31 cellular contexts compared by ENCODE assay signal in the genomic region with DNA sequence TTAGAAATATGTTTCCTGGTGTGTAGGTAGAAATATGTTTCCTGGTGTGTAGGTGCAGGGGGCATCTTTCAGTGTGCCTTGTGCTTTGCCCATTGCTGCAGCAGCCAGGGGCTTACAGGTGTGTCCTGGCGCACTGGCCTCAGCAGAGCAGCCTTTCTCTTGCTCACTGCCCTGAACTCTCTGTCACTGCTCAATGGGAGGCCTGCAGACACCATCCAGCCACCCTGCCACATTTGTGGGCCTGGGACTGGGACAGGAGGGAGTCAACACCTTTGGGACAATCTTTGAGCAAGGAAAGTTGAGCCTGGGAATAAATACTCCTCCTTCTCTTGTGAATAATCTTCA.
"Had no signal": no experiment of that assay in that cellular context is flagged by ENCODE, and none has a peak within 500 bp of the region (broad histone marks: within the 10 kb centered on the region; RNA-seq: fewer than 3 reads in every experiment).

No MANE protein-coding gene starts in this region.

- DNase-seq: activated B cell treated with CpG ODN at 0.5 μM for 24 hours; activated CD4-positive, alpha-beta T cell treated with anti-CD3 and anti-CD28 coated beads for 48 hours; activated CD4-positive, alpha-beta T cell treated with anti-CD3 and anti-CD28 coated beads, Interleukin-2, amount 50 U/mL, for 1 hour; activated CD4-positive, alpha-beta T cell treated with anti-CD3 and anti-CD28 coated beads, Interleukin-2, amount 50 U/mL, for 48 hours; activated CD8-positive, alpha-beta memory T cell treated with anti-CD3 and anti-CD28 coated beads for 24 hours; activated CD8-positive, alpha-beta T cell treated with anti-CD3 and anti-CD28 coated beads for 36 hours; activated effector memory CD4-positive, alpha-beta T cell treated with Interleukin-2 at 50 U/mL for 16 hours; activated gamma-delta T cell treated with Interleukin-2 at 50 U/mL for 16 hours; activated naive CD4-positive, alpha-beta T cell treated with anti-CD3 and anti-CD28 coated beads, Interleukin-2, amount 50 U/mL, for 16 hours; activated naive CD4-positive, alpha-beta T cell treated with Interleukin-2 at 50 U/mL for 16 hours; activated T-cell treated with anti-CD3 and anti-CD28 coated beads, Interleukin-2, amount 50 U/mL, for 4 hours; amniotic stem cell; anterior cingulate cortex; brain microvascular endothelial cell; central memory CD4-positive, alpha-beta T cell; cerebellar nuclear complex; effector CD8-positive, alpha-beta T cell; foreskin fibroblast; head of caudate nucleus; T-helper 1 cell; T-helper 17 cell; T1000; WERI-Rb-1 had no signal

- H3K9me3 ChIP-seq: colonic mucosa had no signal

- ATAC-seq: activated CD4-positive, CD25-positive, alpha-beta regulatory T cell treated with anti-CD3 and anti-CD28 coated beads, Interleukin-2, amount 50 U/mL, for 24 hours; activated CD8-positive, alpha-beta T cell treated with anti-CD3 and anti-CD28 coated beads for 36 hours; activated T-cell treated with anti-CD3 and anti-CD28 coated beads, Interleukin-2, amount 50 U/mL, for 4 hours; activated T-helper 17 cell treated with anti-CD3 and anti-CD28 coated beads, Interleukin-2, amount 50 U/mL, for 72 hours; T-helper 17 cell had no signal

- H3K4me1 ChIP-seq: colonic mucosa had no signal

- H3K27me3 ChIP-seq: brain microvascular endothelial cell, colonic mucosa had no signal

- H3K27ac ChIP-seq: brain microvascular endothelial cell, colonic mucosa, epithelial cell of prostate, WERI-Rb-1 had no signal

- H3K4me3 ChIP-seq: colonic mucosa had no signal

- FAIRE-seq: astrocyte, endometrium, endothelial cell of umbilical vein, frontal cortex had no signal

- H3K36me3 ChIP-seq: brain microvascular endothelial cell, colonic mucosa, WERI-Rb-1 had no signal
